ENCODE assay signal across 12 cellular contexts in genomic region chr10:100100651-100101525, GRCh38. TPM values are rescaled to one million over a fixed set of nuclear protein-coding genes. Genes with fewer than 3 reads are reported as not detected.
DNase-seq lines count a peak whose midpoint lies in the region; ATAC-seq lines count a peak whose summit lies in the region.
"Had no signal": no experiment of that assay in that cellular context is flagged by ENCODE, and none has a peak within 500 bp of the region (broad histone marks: within the 10 kb centered on the region; RNA-seq: fewer than 3 reads in every experiment).

No MANE protein-coding gene starts in this region.

- H3K36me3 ChIP-seq in H7 (replicated peaks; ENCODE audit: control insufficient read depth, insufficient read depth, low read length): no peaks in the 10 kb centered on the region

- DNase-seq in AG08396 (ENCODE audit: low spot score) (peak; percentile 63), H7 (peak; percentile 62), SHP77 treated with DMSO at 0.1 percent for 48 hours (lab: John Stamatoyannopoulos, UW) (peak; percentile 5), foreskin melanocyte (peak; percentile 42), retina (no peak), SKM-1 (lab: John Stamatoyannopoulos, UW; ENCODE audit: unreplicated experiment) (no peak), NCI-H2107 treated with DMSO at 0.1 percent for 48 hours (lab: John Stamatoyannopoulos, UW; ENCODE audit: unreplicated experiment) (no peak)
- DNase-seq: central memory CD4-positive, alpha-beta T cell; left ventricle myocardium superior; NCI-H1048 had no signal

- no peak overlapping the region for H3K4me3 ChIP-seq in H7 (ENCODE audit: insufficient read depth, low read depth, low read length)

- ATAC-seq in GM21367 (IDR thresholded peaks at IDR 0.05; ENCODE audit: unreplicated experiment): no peak
- ATAC-seq: activated CD4-positive, CD25-positive, alpha-beta regulatory T cell treated with anti-CD3 and anti-CD28 coated beads, Interleukin-2, amount 50 U/mL, for 24 hours; left ventricle myocardium superior had no signal

- no peaks in the 10 kb centered on the region for H3K27me3 ChIP-seq in H7 (ENCODE audit: control insufficient read depth, insufficient read depth, low read length)

RNA-seq across cellular contexts. Expression of gene CPN1, which starts 19.2 kb away (rescaled TPM):
- not detected in 2 replicates for total RNA-seq in H7 (2014; rRNA removed; shearing (Covaris generic))
- total RNA-seq: left ventricle myocardium superior had no signal

Comparison
In these comparisons a context has a peak if more than half of its experiments do, and no peak if none do; other contexts are left out.
1. DNase-seq: peak in AG08396 (single experiment), H7 (single experiment), SHP77 treated with DMSO at 0.1 percent for 48 hours (single experiment) and foreskin melanocyte (single experiment); none in retina (single experiment), SKM-1 (single experiment) and NCI-H2107 treated with DMSO at 0.1 percent for 48 hours (single experiment).